Comparison of ENCODE assay signal across 1 cellular context in the genomic region with DNA sequence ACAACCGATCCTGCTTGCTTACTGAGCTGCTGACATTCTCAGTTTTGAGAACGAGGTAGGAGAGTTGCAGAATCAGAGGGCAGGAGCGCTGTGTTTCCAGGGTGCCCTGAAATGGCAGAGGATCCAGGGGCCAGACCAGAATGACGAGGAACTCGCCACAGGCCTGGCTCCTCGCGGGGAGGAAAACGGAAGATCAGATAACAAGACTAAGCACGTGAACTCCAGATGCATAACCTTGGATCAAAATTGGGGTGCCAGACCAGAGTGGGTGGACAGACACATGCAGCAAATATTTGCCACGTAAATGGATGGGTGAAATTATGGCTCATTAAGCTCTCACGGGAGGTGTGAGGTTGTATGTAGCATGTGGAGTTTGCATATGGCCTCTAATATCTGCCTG.
TF ChIP-seq lines count a peak whose summit lies in the region.

No MANE protein-coding gene starts in this region.

TF ChIP-seq in SK-N-SH, 30 proteins besides CTCF, POLR2A, EP300 and RAD21 (continued from another document):
- TF ChIP-seq, protein P1, sequence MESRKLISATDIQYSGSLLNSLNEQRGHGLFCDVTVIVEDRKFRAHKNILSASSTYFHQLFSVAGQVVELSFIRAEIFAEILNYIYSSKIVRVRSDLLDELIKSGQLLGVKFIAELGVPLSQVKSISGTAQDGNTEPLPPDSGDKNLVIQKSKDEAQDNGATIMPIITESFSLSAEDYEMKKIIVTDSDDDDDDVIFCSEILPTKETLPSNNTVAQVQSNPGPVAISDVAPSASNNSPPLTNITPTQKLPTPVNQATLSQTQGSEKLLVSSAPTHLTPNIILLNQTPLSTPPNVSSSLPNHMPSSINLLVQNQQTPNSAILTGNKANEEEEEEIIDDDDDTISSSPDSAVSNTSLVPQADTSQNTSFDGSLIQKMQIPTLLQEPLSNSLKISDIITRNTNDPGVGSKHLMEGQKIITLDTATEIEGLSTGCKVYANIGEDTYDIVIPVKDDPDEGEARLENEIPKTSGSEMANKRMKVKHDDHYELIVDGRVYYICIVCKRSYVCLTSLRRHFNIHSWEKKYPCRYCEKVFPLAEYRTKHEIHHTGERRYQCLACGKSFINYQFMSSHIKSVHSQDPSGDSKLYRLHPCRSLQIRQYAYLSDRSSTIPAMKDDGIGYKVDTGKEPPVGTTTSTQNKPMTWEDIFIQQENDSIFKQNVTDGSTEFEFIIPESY (IDR thresholded peaks at IDR 0.05; ENCODE audit: borderline replicate concordance, low read depth), result no peak
- TF ChIP-seq NFIC (IDR thresholded peaks at IDR 0.05; ENCODE audit: borderline replicate concordance) (no peak), GATA2 (CRISPR knock-in tag; IDR thresholded peaks at IDR 0.05) (peak; percentile 70)
- TF ChIP-seq, protein P2, sequence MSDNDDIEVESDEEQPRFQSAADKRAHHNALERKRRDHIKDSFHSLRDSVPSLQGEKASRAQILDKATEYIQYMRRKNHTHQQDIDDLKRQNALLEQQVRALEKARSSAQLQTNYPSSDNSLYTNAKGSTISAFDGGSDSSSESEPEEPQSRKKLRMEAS (IDR thresholded peaks at IDR 0.05; ENCODE audit: low read depth), result no peak
- TF ChIP-seq, protein P3, sequence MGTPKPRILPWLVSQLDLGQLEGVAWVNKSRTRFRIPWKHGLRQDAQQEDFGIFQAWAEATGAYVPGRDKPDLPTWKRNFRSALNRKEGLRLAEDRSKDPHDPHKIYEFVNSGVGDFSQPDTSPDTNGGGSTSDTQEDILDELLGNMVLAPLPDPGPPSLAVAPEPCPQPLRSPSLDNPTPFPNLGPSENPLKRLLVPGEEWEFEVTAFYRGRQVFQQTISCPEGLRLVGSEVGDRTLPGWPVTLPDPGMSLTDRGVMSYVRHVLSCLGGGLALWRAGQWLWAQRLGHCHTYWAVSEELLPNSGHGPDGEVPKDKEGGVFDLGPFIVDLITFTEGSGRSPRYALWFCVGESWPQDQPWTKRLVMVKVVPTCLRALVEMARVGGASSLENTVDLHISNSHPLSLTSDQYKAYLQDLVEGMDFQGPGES (IDR thresholded peaks at IDR 0.05; ENCODE audit: low read depth, low read length), result no peak
